In the genomic region with DNA sequence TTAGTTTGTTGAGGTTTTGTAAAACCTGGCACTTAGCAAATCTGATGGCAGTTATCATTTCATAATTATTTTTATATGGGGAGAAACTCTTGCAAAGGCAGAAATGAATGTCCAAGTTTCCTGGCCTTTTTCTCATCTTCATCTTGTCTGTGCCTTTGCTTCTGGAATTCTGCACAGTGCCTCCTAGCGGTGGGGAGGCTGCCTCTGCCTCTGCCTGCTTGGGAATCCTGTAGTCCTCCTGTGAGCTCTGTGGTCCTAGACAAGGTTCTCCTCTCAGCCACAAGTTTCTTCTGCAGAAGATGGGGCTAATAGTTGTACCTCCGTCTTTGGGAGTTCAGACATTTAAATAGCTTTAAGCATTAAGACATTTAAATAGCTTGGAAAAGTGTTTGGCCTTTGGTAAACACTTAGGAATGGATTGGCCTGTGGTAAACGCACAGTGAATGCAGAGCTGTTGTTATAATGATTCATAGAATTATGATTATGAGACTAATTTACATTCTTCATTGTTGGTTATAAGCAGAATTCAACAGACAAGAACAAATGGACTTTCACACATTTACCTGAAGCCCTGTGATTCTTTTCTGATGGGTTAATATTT, we compare ENCODE assay signal across 10 cellular contexts.
DNase-seq lines count a peak whose midpoint lies in the region; ATAC-seq and TF ChIP-seq lines count a peak whose summit lies in the region.
"Had no signal": no experiment of that assay in that cellular context is flagged by ENCODE, and none has a peak within 500 bp of the region (broad histone marks: within the 10 kb centered on the region; RNA-seq: fewer than 3 reads in every experiment).

No MANE protein-coding gene starts in this region.

- no peak overlapping the region for H3K4ac ChIP-seq in mesendoderm (ENCODE audit: low read depth, low read length)

- no peaks in the 10 kb centered on the region for H3K9me3 Mint-ChIP-seq in activated CD8-positive, alpha-beta memory T cell treated with anti-CD3 and anti-CD28 coated beads, Interleukin-2, amount 10 ng/mL, durations not matched to agents 7 days and 5 days (ENCODE audit: low read depth)

- H3K36me3 ChIP-seq in brain microvascular endothelial cell (replicated peaks) (peaks cover 12% of the 10 kb centered on the region), mesendoderm (ENCODE audit: control insufficient read depth, insufficient read depth, low read length) (peaks cover 9% of the 10 kb centered on the region)

- H2BK120ac ChIP-seq in mesendoderm (ENCODE audit: low read depth, low read length), result no peak overlapping the region

- no peaks in the 10 kb centered on the region for H3K4me1 ChIP-seq in mesendoderm (ENCODE audit: control insufficient read depth, low read depth, low read length)

- H3K27ac ChIP-seq in brain microvascular endothelial cell (no peak overlapping the region), mesendoderm (ENCODE audit: low read depth, low read length) (no peak overlapping the region)

- no peak overlapping the region for H3K27ac Mint-ChIP-seq in activated CD8-positive, alpha-beta memory T cell treated with anti-CD3 and anti-CD28 coated beads, Interleukin-2, amount 10 ng/mL, durations not matched to agents 7 days and 5 days

- no peaks in the 10 kb centered on the region for H3K27me3 Mint-ChIP-seq in activated CD8-positive, alpha-beta memory T cell treated with anti-CD3 and anti-CD28 coated beads, Interleukin-2, amount 10 ng/mL, durations not matched to agents 7 days and 5 days

- H4K5ac ChIP-seq in mesendoderm (ENCODE audit: low read length), result no peak overlapping the region

- WGBS in mesendoderm (ENCODE audit: extremely low coverage, insufficient coverage, low lambda C conversion rate), result no CpG with 5 or more reads among the region's 3 CpGs

- no peak overlapping the region for H2BK5ac ChIP-seq in mesendoderm (ENCODE audit: low read length)

- H2AK5ac ChIP-seq in mesendoderm (ENCODE audit: low read length), result no peak overlapping the region

- in situ Hi-C loops in brain microvascular endothelial cell (cut with HindIII; ENCODE audit: low pct_ligation_motif_present, low sequenced_read_pairs), result no loop called here

- no peak overlapping the region for H3K9ac ChIP-seq in mesendoderm (ENCODE audit: low read length)

- H3K79me1 ChIP-seq in mesendoderm (ENCODE audit: low read length), result no peaks in the 10 kb centered on the region

- CTCF ChIA-PET in activated CD8-positive, alpha-beta memory T cell treated with anti-CD3 and anti-CD28 coated beads, Interleukin-2, amount 10 ng/mL, durations not matched to agents 7 days and 5 days (lab: Charles Lee), result interaction anchor here (0.7 kb wide), 1 partner anchor 60 kb away, joined by 4 read pairs; no protein-coding TSS in a partner anchor

- H3K4me3 Mint-ChIP-seq in activated CD8-positive, alpha-beta memory T cell treated with anti-CD3 and anti-CD28 coated beads, Interleukin-2, amount 10 ng/mL, durations not matched to agents 7 days and 5 days, result no peak overlapping the region

- H3K27me3 ChIP-seq in brain microvascular endothelial cell (replicated peaks), result no peaks in the 10 kb centered on the region
- no peaks in the 10 kb centered on the region for H3K27me3 ChIP-seq in mesendoderm (ENCODE audit: insufficient read depth, low read length, poor library complexity)
- H3K27me3 ChIP-seq: MG63 had no signal

- TF ChIP-seq CTCF in LNCAP (IDR thresholded peaks at IDR 0.05) (peak; percentile 88), brain microvascular endothelial cell (IDR thresholded peaks at IDR 0.05; ENCODE audit: low read depth, low read length, missing control alignments) (peak; percentile 78)

- no peak for ATAC-seq in activated CD8-positive, alpha-beta memory T cell treated with anti-CD3 and anti-CD28 coated beads, Interleukin-2, amount 10 ng/mL, durations not matched to agents 7 days and 5 days
- ATAC-seq in HG03439 (IDR thresholded peaks at IDR 0.05; ENCODE audit: unreplicated experiment), result no peak

- H3K36me3 Mint-ChIP-seq in activated CD8-positive, alpha-beta memory T cell treated with anti-CD3 and anti-CD28 coated beads, Interleukin-2, amount 10 ng/mL, durations not matched to agents 7 days and 5 days, result peaks cover 23% of the 10 kb centered on the region

- H3K18ac ChIP-seq in mesendoderm (ENCODE audit: low read length), result no peak overlapping the region

- H4K8ac ChIP-seq in mesendoderm (ENCODE audit: low read depth, low read length), result no peak overlapping the region

- H3K56ac ChIP-seq in mesendoderm (ENCODE audit: low read length), result no peak overlapping the region

- H2BK15ac ChIP-seq in mesendoderm (replicated peaks; ENCODE audit: low read depth), result no peak overlapping the region

- H3K23ac ChIP-seq in mesendoderm (ENCODE audit: low read length), result no peak overlapping the region

- H3K4me2 ChIP-seq in mesendoderm (ENCODE audit: low read length), result no peak overlapping the region

- DNase-seq in EL, result peak; percentile 23
- peak; percentile 12 for DNase-seq in brain microvascular endothelial cell
- peak; percentile 74 for DNase-seq in mesendoderm
- no peak for DNase-seq in activated CD4-positive, alpha-beta T cell treated with anti-CD3 and anti-CD28 coated beads, Interleukin-2, amount 50 U/mL, for 4 hours
- no peak for DNase-seq in activated CD8-positive, alpha-beta memory T cell treated with anti-CD3 and anti-CD28 coated beads, Interleukin-2, amount 10 ng/mL, durations not matched to agents 7 days and 5 days
- no peak for DNase-seq in NCI-H510A (lab: John Stamatoyannopoulos, UW)
- DNase-seq: activated CD4-positive, alpha-beta T cell treated with anti-CD3 and anti-CD28 coated beads for 48 hours; MG63 had no signal

- H3K79me2 ChIP-seq in mesendoderm (ENCODE audit: control insufficient read depth, insufficient read depth, low read length), result no peaks in the 10 kb centered on the region

- H3K4me1 Mint-ChIP-seq in activated CD8-positive, alpha-beta memory T cell treated with anti-CD3 and anti-CD28 coated beads, Interleukin-2, amount 10 ng/mL, durations not matched to agents 7 days and 5 days, result peaks cover 6% of the 10 kb centered on the region

- H3K4me3 ChIP-seq in brain microvascular endothelial cell (ENCODE audit: low read depth, low read length) (no peak overlapping the region), mesendoderm (ENCODE audit: low read length) (no peak overlapping the region)
- H3K4me3 ChIP-seq: MG63 had no signal

Comparison
In these comparisons a context has a peak if more than half of its experiments do, and no peak if none do; other contexts are left out.
1. DNase-seq: peak in EL (single experiment), brain microvascular endothelial cell (single experiment) and mesendoderm (single experiment); none in activated CD4-positive, alpha-beta T cell treated with anti-CD3 and anti-CD28 coated beads, Interleukin-2, amount 50 U/mL, for 4 hours (0 of 2), activated CD8-positive, alpha-beta memory T cell treated with anti-CD3 and anti-CD28 coated beads, Interleukin-2, amount 10 ng/mL, durations not matched to agents 7 days and 5 days (single experiment) and NCI-H510A (single experiment).